Comparison of ENCODE assay signal across 20 cellular contexts in genomic region chr7:158952776-158953175, GRCh38.
A peak's percentile ranks its signal among the peaks of the same experiment; 100 is the strongest.
DNase-seq lines count a peak whose midpoint lies in the region; ATAC-seq and TF ChIP-seq lines count a peak whose summit lies in the region.
"Had no signal": no experiment of that assay in that cellular context is flagged by ENCODE, and none has a peak within 500 bp of the region (broad histone marks: within the 10 kb centered on the region; RNA-seq: fewer than 3 reads in every experiment).

No MANE protein-coding gene starts in this region.

- H3K27me3 ChIP-seq in BE2C = no peaks in the 10 kb centered on the region

- H3K9me3 Mint-ChIP-seq in stimulated activated naive CD8-positive, alpha-beta T cell treated with anti-CD3 and anti-CD28 coated beads, Interleukin-15, amount 100 ng/mL, for 72 hours = peaks cover 7 to 27% of the 10 kb centered on the region in 2 donors
- peaks cover 8% of the 10 kb centered on the region for H3K9me3 Mint-ChIP-seq in osteocyte (ENCODE audit: unreplicated experiment)
- peaks cover 5% of the 10 kb centered on the region for H3K9me3 Mint-ChIP-seq in type B pancreatic cell

- no peak overlapping the region for H3K4me3 ChIP-seq in BE2C (ENCODE audit: low read depth, low read length)
- H3K4me3 ChIP-seq: A549, GM23338, HAP-1 had no signal

- H3K36me3 Mint-ChIP-seq in osteocyte (ENCODE audit: unreplicated experiment) (peaks cover 28% of the 10 kb centered on the region), type B pancreatic cell (peaks cover 29% of the 10 kb centered on the region)

- H3K4me1 Mint-ChIP-seq in stimulated activated naive CD8-positive, alpha-beta T cell treated with anti-CD3 and anti-CD28 coated beads, Interleukin-15, amount 100 ng/mL, for 72 hours = peaks cover 4% of the 10 kb centered on the region
- peaks cover 7% of the 10 kb centered on the region for H3K4me1 Mint-ChIP-seq in osteocyte (ENCODE audit: unreplicated experiment)
- H3K4me1 Mint-ChIP-seq in type B pancreatic cell (ENCODE audit: unreplicated experiment) = no peaks in the 10 kb centered on the region

- H3K36me3 ChIP-seq in BE2C = no peaks in the 10 kb centered on the region
- H3K36me3 ChIP-seq: HAP-1 had no signal

- H3K9me3 ChIP-seq in BE2C = no peaks in the 10 kb centered on the region
- H3K9me3 ChIP-seq: HAP-1 had no signal

- H3K4me3 Mint-ChIP-seq in stimulated activated naive CD8-positive, alpha-beta T cell treated with anti-CD3 and anti-CD28 coated beads, Interleukin-15, amount 100 ng/mL, for 72 hours = no peak overlapping the region
- H3K4me3 Mint-ChIP-seq in osteocyte (ENCODE audit: unreplicated experiment) (no peak overlapping the region), type B pancreatic cell (no peak overlapping the region)
- H3K4me3 Mint-ChIP-seq: CD4-positive, alpha-beta memory T cell; GM23338; HFFc6 had no signal

- TF ChIP-seq CTCF in osteocyte (IDR thresholded peaks at IDR 0.05) (no peak), type B pancreatic cell (conservative IDR thresholded peaks at IDR 0.05) (no peak), BE2C (IDR thresholded peaks at IDR 0.05; ENCODE audit: low read depth, low read length) (no peak)

- H3K27me3 Mint-ChIP-seq in stimulated activated naive CD8-positive, alpha-beta T cell treated with anti-CD3 and anti-CD28 coated beads, Interleukin-15, amount 100 ng/mL, for 72 hours = peaks cover 1% of the 10 kb centered on the region
- no peaks in the 10 kb centered on the region for H3K27me3 Mint-ChIP-seq in osteocyte (ENCODE audit: unreplicated experiment)
- H3K27me3 Mint-ChIP-seq in type B pancreatic cell = no peaks in the 10 kb centered on the region
- H3K27me3 Mint-ChIP-seq: CD4-positive, alpha-beta memory T cell had no signal

- H3K4me1 ChIP-seq in BE2C = no peaks in the 10 kb centered on the region
- H3K4me1 ChIP-seq: A549, Caco-2, HAP-1 had no signal

- DNase-seq in stimulated activated naive CD8-positive, alpha-beta T cell treated with anti-CD3 and anti-CD28 coated beads, Interleukin-15, amount 100 ng/mL, for 72 hours = no peak
- DNase-seq in stimulated activated naive CD8-positive, alpha-beta T cell treated with anti-CD3 and anti-CD28 coated beads, Interleukin-15, Interleukin-2, amounts not matched to agents 100 U/mL and 50 U/mL, for 24 hours = no peak
- peak; percentile 88 for DNase-seq in mesenteric fat pad (ENCODE audit: low spot score)
- DNase-seq in osteocyte (ENCODE audit: extremely low spot score, unreplicated experiment) = peak; percentile 77
- DNase-seq in type B pancreatic cell (ENCODE audit: extremely low spot score, unreplicated experiment) = peak; percentile 58
- DNase-seq in BE2C = no peak
- DNase-seq in COLO829 (ENCODE audit: low spot score) = no peak
- DNase-seq in activated CD4-positive, alpha-beta T cell treated with anti-CD3 and anti-CD28 coated beads for 4 hours = no peak
- DNase-seq: 8988T; ACHN; AML-193; C1 segment of cervical spinal cord; Caco-2; CD4-positive, alpha-beta memory T cell; DMS153; DND-41; HFFc6 had no signal

- peak; percentile 29 for ATAC-seq in stimulated activated naive CD8-positive, alpha-beta T cell treated with anti-CD3 and anti-CD28 coated beads, Interleukin-15, amount 100 ng/mL, for 72 hours
- no peak for ATAC-seq in stimulated activated naive CD8-positive, alpha-beta T cell treated with anti-CD3 and anti-CD28 coated beads, Interleukin-15, Interleukin-2, amounts not matched to agents 100 U/mL and 50 U/mL, for 24 hours
- ATAC-seq: A549, GM23338 had no signal

- no peak overlapping the region for H3K27ac Mint-ChIP-seq in stimulated activated naive CD8-positive, alpha-beta T cell treated with anti-CD3 and anti-CD28 coated beads, Interleukin-15, amount 100 ng/mL, for 72 hours
- H3K27ac Mint-ChIP-seq in osteocyte (ENCODE audit: unreplicated experiment) (no peak overlapping the region), type B pancreatic cell (no peak overlapping the region)
- H3K27ac Mint-ChIP-seq: CD4-positive, alpha-beta memory T cell; GM23338; HFFc6 had no signal

Comparison
In these comparisons a context has a peak if more than half of its experiments do, and no peak if none do; other contexts are left out.
1. DNase-seq: peak in mesenteric fat pad (single experiment), osteocyte (single experiment) and type B pancreatic cell (single experiment); none in stimulated activated naive CD8-positive, alpha-beta T cell treated with anti-CD3 and anti-CD28 coated beads, Interleukin-15, amount 100 ng/mL, for 72 hours (0 of 2), stimulated activated naive CD8-positive, alpha-beta T cell treated with anti-CD3 and anti-CD28 coated beads, Interleukin-15, Interleukin-2, amounts not matched to agents 100 U/mL and 50 U/mL, for 24 hours (single experiment), BE2C (single experiment), COLO829 (single experiment) and activated CD4-positive, alpha-beta T cell treated with anti-CD3 and anti-CD28 coated beads for 4 hours (0 of 2).